Comparison of ENCODE assay signal across 16 cellular contexts in the genomic region with DNA sequence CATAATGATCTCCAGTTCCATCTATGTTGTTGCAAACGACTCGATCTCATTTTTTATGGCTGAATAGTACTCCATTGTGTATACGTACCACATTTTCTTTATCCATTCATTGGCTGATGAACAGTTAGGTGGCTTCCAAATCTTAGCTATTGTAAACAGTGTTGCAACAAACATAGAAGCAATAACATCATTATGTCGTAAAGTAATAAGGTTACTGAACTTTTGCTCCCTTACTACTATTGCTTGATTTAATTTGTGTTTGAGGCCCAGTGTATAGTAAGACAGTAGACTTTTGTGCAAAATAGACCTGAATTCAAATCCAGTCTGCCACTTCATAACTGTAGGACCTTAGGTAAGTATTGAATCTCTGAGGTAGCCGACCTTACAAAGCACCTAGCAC.
"Had no signal": no experiment of that assay in that cellular context is flagged by ENCODE, and none has a peak within 500 bp of the region (broad histone marks: within the 10 kb centered on the region; RNA-seq: fewer than 3 reads in every experiment).

No MANE protein-coding gene starts in this region.

- H3K79me2 ChIP-seq: parathyroid adenoma had no signal

- H2AFZ ChIP-seq: parathyroid adenoma had no signal

- H3K27ac ChIP-seq: dorsolateral prefrontal cortex, parathyroid adenoma, prostate gland, uterus had no signal

- H3K36me3 ChIP-seq: prostate gland, sigmoid colon, thyroid gland, uterus had no signal

- H3K9ac ChIP-seq: parathyroid adenoma had no signal

- H3K4me3 ChIP-seq: dorsolateral prefrontal cortex, prostate gland, sigmoid colon, thyroid gland, uterus had no signal

- DNase-seq: central memory CD4-positive, alpha-beta T cell; cortex of kidney; dorsolateral prefrontal cortex; effector CD8-positive, alpha-beta T cell; immature natural killer cell; midbrain; naive thymus-derived CD4-positive, alpha-beta T cell; nephron progenitor cell; small intestine; stimulated activated CD4-positive, alpha-beta T cell treated with anti-CD3 and anti-CD28 coated beads, Interleukin-2, amount 100 ng/mL, for 48 hours; stimulated activated naive CD4-positive, alpha-beta T cell treated with Interleukin-2 at 50 U/mL for 16 hours; thyroid gland had no signal

- H3K27me3 ChIP-seq: dorsolateral prefrontal cortex, sigmoid colon, thyroid gland, uterus had no signal

- H3K9me3 ChIP-seq: prostate gland, sigmoid colon, thyroid gland, uterus had no signal

- H3K4me1 ChIP-seq: parathyroid adenoma, prostate gland, uterus had no signal

- ATAC-seq: naive thymus-derived CD4-positive, alpha-beta T cell had no signal
